In genomic region chr12:116910645-116911449, GRCh38 we compare ENCODE assay signal across 8 cellular contexts. TPM values are rescaled to one million over a fixed set of nuclear protein-coding genes. Genes with fewer than 3 reads are reported as not detected.
DNase-seq lines count a peak whose midpoint lies in the region; ATAC-seq and TF ChIP-seq lines count a peak whose summit lies in the region.

Gene FBXW8 (plus strand): TSS chr12:116910950. CDS start chr12:116911038, 88 bp downstream.

- peak within 1 kb of the TSS; percentile 33 for H3K27ac ChIP-seq in DOHH2 (ENCODE audit: low read depth, low read length)
- peak within 1 kb of the TSS; percentile 78 for H3K27ac ChIP-seq in osteoblast (ENCODE audit: low read depth, low read length)
- H3K27ac ChIP-seq in thoracic aorta, result peak within 1 kb of the TSS; percentile 69 to 71

- H3K4me1 ChIP-seq in DOHH2 (ENCODE audit: control insufficient read depth, low read length) (peaks cover 21% of the 10 kb centered on the region), osteoblast (ENCODE audit: insufficient read depth, low read length) (peaks cover 9% of the 10 kb centered on the region), thoracic aorta (ENCODE audit: control insufficient read depth in 1 of 2, low read depth in 2 of 2) (peaks cover 6 to 9% of the 10 kb centered on the region in 2 donors)

- peak within 1 kb of the TSS; percentile 88 for H3K4me3 Mint-ChIP-seq in activated naive CD4-positive, alpha-beta T cell treated with anti-CD3 and anti-CD28 coated beads, Interleukin-2, amount 10 ng/mL, durations not matched to agents 7 days and 5 days

- H3K9me3 Mint-ChIP-seq in activated naive CD4-positive, alpha-beta T cell treated with anti-CD3 and anti-CD28 coated beads, Interleukin-2, amount 10 ng/mL, durations not matched to agents 7 days and 5 days, result no peaks in the 10 kb centered on the region

- H3K4me1 Mint-ChIP-seq in activated naive CD4-positive, alpha-beta T cell treated with anti-CD3 and anti-CD28 coated beads, Interleukin-2, amount 10 ng/mL, durations not matched to agents 7 days and 5 days, result peaks cover 38% of the 10 kb centered on the region

- CTCF ChIA-PET in activated naive CD4-positive, alpha-beta T cell treated with anti-CD3 and anti-CD28 coated beads, Interleukin-2, amount 10 ng/mL, durations not matched to agents 7 days and 5 days (lab: Charles Lee), result no interaction called here

- H3K4me3 ChIP-seq in DOHH2 (ENCODE audit: low read length), result peak within 1 kb of the TSS; percentile 69
- H3K4me3 ChIP-seq in Jurkat, Clone E6-1 (ENCODE audit: low read length), result peak within 1 kb of the TSS; percentile 75
- peak within 1 kb of the TSS; percentile 81 for H3K4me3 ChIP-seq in osteoblast (ENCODE audit: insufficient read depth, low read length)
- H3K4me3 ChIP-seq in thoracic aorta, result peak within 1 kb of the TSS; percentile 87

- H3K27me3 ChIP-seq in DOHH2 (ENCODE audit: control insufficient read depth, low read length) (no peaks in the 10 kb centered on the region), osteoblast (ENCODE audit: insufficient read depth, low read length) (no peaks in the 10 kb centered on the region), thoracic aorta (replicated peaks; ENCODE audit: insufficient read depth) (no peaks in the 10 kb centered on the region)

- TF ChIP-seq CTCF in DOHH2 (IDR thresholded peaks at IDR 0.05; ENCODE audit: low read depth, low read length, poor library complexity, severe bottlenecking) (no peak), osteoblast (IDR thresholded peaks at IDR 0.05; ENCODE audit: extremely low read depth, low read depth, low read length) (no peak), thoracic aorta (IDR thresholded peaks at IDR 0.05) (no peak)

- H2AFZ ChIP-seq in osteoblast (ENCODE audit: low read length), result peak within 1 kb of the TSS; percentile 91

- H3K27ac Mint-ChIP-seq in activated naive CD4-positive, alpha-beta T cell treated with anti-CD3 and anti-CD28 coated beads, Interleukin-2, amount 10 ng/mL, durations not matched to agents 7 days and 5 days, result peak within 1 kb of the TSS; percentile 81

- peak; percentile 94 for ATAC-seq in GM21619 (IDR thresholded peaks at IDR 0.05; ENCODE audit: unreplicated experiment)
- ATAC-seq in thoracic aorta (ENCODE audit: insufficient number of reproducible peaks, low FRiP score, low read depth), result no peak

- H3K36me3 ChIP-seq in DOHH2 (ENCODE audit: control insufficient read depth, low read length) (peaks cover 11% of the 10 kb centered on the region), osteoblast (ENCODE audit: insufficient read depth, low read length) (peaks cover 3% of the 10 kb centered on the region), thoracic aorta (no peaks in the 10 kb centered on the region)

- H3K9me2 ChIP-seq in DOHH2 (replicated peaks; ENCODE audit: control insufficient read depth, low read length), result no peaks in the 10 kb centered on the region

- peaks cover 54% of the 10 kb centered on the region for H3K79me2 ChIP-seq in DOHH2 (ENCODE audit: control insufficient read depth, low read length)
- peaks cover 49% of the 10 kb centered on the region for H3K79me2 ChIP-seq in osteoblast (ENCODE audit: insufficient read depth, low read length)

- H3K4me2 ChIP-seq in DOHH2 (ENCODE audit: low read length), result peak within 1 kb of the TSS; percentile 95
- peak within 1 kb of the TSS; percentile 88 for H3K4me2 ChIP-seq in osteoblast (ENCODE audit: insufficient read depth, low read length)

- peak; percentile 39 for DNase-seq in Jurkat, Clone E6-1 (ENCODE audit: low read depth, low spot score)
- DNase-seq in SHP77 (lab: John Stamatoyannopoulos, UW) (peak; percentile 77 to 88), glomerular visceral epithelial cell (ENCODE audit: extremely low spot score) (peak; percentile 76), osteoblast (ENCODE audit: insufficient read length, low spot score, missing footprints) (peak; percentile 97), thoracic aorta (ENCODE audit: low spot score) (peak; percentile 6)
- peak; percentile 78 for DNase-seq in activated naive CD4-positive, alpha-beta T cell treated with anti-CD3 and anti-CD28 coated beads, Interleukin-2, amount 10 ng/mL, durations not matched to agents 7 days and 5 days

- H3F3A ChIP-seq in DOHH2 (ENCODE audit: control insufficient read depth, insufficient read depth), result no peaks in the 10 kb centered on the region

- H4K20me1 ChIP-seq in DOHH2 (ENCODE audit: control insufficient read depth, insufficient read depth, low read depth, low read length) (no peaks in the 10 kb centered on the region), osteoblast (ENCODE audit: insufficient read depth, low read length) (peaks cover 17% of the 10 kb centered on the region)

- peaks cover 29% of the 10 kb centered on the region for H3K36me3 Mint-ChIP-seq in activated naive CD4-positive, alpha-beta T cell treated with anti-CD3 and anti-CD28 coated beads, Interleukin-2, amount 10 ng/mL, durations not matched to agents 7 days and 5 days

- peaks cover 32% of the 10 kb centered on the region for H3K27me3 Mint-ChIP-seq in activated naive CD4-positive, alpha-beta T cell treated with anti-CD3 and anti-CD28 coated beads, Interleukin-2, amount 10 ng/mL, durations not matched to agents 7 days and 5 days

- no peaks in the 10 kb centered on the region for H3K9me3 ChIP-seq in DOHH2 (ENCODE audit: control insufficient read depth, insufficient read depth, low read length)
- no peaks in the 10 kb centered on the region for H3K9me3 ChIP-seq in osteoblast (ENCODE audit: low read depth, low read length)
- no peaks in the 10 kb centered on the region for H3K9me3 ChIP-seq in thoracic aorta

RNA-seq across cellular contexts. Expression of gene FBXW8, which starts in this region (rescaled TPM):
- 12.6 TPM for polyA plus RNA-seq in Jurkat, Clone E6-1 (2012; ENCODE audit: insufficient read depth, insufficient read length)
- total RNA-seq in osteoblast (27.4 and 27.5 TPM in 2 replicates), thoracic aorta (10 to 100 TPM; 12.6 to 25.0 TPM)

Comparison
In these comparisons a context has a peak if more than half of its experiments do, and no peak if none do; other contexts are left out.
1. DNase-seq: peak in every context shown above with its lines; median percentile 97 in osteoblast; 82 in SHP77; 78 in activated naive CD4-positive, alpha-beta T cell treated with anti-CD3 and anti-CD28 coated beads, Interleukin-2, amount 10 ng/mL, durations not matched to agents 7 days and 5 days; 76 in glomerular visceral epithelial cell; 39 in Jurkat, Clone E6-1; 6 in thoracic aorta.